1 cellular context compared by ENCODE assay signal in the genomic region with DNA sequence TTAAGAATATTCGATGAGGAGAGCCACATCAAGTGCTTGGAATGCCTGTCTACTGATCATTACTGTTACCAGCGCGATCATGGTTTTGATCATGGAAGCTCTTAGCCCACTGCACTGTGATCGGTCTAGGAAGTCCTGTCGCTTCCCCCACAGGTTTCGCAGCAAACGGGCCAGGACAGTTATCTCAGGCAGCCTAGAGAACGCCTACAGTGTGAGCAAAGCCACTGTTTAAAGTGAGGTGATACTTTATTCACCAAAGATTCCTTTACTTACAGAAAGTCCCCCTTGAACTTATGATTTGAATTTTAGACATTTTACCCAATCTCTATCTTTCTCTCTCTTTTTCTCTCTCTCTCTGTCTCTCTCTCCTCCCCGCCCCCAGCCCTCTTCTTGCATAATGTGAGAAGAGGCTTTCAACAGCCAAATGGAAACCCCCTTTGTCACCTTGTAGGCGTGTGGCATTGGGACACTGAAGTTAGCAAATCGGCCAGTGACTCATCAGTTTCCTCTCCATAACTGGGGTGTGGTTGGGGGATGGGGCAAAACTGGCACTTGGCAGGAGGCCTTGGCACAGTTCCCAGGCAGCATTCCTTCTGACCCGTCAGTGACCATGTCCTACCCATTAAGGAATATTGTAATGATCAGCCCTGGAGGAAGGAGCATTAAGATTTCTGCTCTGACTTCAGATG.
TF ChIP-seq lines count a peak whose summit lies in the region.

No MANE protein-coding gene starts in this region.

TF ChIP-seq in K562, 482 proteins besides CTCF, POLR2A, EP300 and RAD21 (continued from another document):
- TF ChIP-seq, protein P1, sequence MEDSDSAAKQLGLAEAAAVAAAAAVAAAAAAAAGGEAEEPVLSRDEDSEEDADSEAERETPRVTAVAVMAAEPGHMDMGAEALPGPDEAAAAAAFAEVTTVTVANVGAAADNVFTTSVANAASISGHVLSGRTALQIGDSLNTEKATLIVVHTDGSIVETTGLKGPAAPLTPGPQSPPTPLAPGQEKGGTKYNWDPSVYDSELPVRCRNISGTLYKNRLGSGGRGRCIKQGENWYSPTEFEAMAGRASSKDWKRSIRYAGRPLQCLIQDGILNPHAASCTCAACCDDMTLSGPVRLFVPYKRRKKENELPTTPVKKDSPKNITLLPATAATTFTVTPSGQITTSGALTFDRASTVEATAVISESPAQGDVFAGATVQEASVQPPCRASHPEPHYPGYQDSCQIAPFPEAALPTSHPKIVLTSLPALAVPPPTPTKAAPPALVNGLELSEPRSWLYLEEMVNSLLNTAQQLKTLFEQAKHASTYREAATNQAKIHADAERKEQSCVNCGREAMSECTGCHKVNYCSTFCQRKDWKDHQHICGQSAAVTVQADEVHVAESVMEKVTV (CRISPR knock-in tag; IDR thresholded peaks at IDR 0.05), result no peak
- TF ChIP-seq PHB2 (IDR thresholded peaks at IDR 0.05; ENCODE audit: low read depth) (no peak), SMARCA4 (IDR thresholded peaks at IDR 0.05) (peak; percentile 76), NR2F6 (CRISPR knock-in tag; IDR thresholded peaks at IDR 0.05) (no peak), FOXK2 (conservative IDR thresholded peaks at IDR 0.05 in 1 of 2, IDR thresholded peaks at IDR 0.05 in 1 of 2; ENCODE audit: low read depth in 2 of 2) (no peak), JUNB (CRISPR knock-in tag; conservative IDR thresholded peaks at IDR 0.05) (no peak), CREBBP (IDR thresholded peaks at IDR 0.05; ENCODE audit: low read depth, low read length) (no peak), CEBPB (tag; IDR thresholded peaks at IDR 0.05) (peak; percentile 94)
- TF ChIP-seq, protein P2, sequence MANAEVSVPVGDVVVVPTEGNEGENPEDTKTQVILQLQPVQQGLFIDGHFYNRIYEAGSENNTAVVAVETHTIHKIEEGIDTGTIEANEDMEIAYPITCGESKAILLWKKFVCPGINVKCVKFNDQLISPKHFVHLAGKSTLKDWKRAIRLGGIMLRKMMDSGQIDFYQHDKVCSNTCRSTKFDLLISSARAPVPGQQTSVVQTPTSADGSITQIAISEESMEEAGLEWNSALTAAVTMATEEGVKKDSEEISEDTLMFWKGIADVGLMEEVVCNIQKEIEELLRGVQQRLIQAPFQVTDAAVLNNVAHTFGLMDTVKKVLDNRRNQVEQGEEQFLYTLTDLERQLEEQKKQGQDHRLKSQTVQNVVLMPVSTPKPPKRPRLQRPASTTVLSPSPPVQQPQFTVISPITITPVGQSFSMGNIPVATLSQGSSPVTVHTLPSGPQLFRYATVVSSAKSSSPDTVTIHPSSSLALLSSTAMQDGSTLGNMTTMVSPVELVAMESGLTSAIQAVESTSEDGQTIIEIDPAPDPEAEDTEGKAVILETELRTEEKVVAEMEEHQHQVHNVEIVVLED (CRISPR knock-in tag; IDR thresholded peaks at IDR 0.05), result no peak
- TF ChIP-seq, protein P3, sequence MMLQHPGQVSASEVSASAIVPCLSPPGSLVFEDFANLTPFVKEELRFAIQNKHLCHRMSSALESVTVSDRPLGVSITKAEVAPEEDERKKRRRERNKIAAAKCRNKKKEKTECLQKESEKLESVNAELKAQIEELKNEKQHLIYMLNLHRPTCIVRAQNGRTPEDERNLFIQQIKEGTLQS (IDR thresholded peaks at IDR 0.05), result peak; percentile 87
- TF ChIP-seq, protein P3 (CRISPR knock-in tag; conservative IDR thresholded peaks at IDR 0.05), result no peak
- TF ChIP-seq, protein P4, sequence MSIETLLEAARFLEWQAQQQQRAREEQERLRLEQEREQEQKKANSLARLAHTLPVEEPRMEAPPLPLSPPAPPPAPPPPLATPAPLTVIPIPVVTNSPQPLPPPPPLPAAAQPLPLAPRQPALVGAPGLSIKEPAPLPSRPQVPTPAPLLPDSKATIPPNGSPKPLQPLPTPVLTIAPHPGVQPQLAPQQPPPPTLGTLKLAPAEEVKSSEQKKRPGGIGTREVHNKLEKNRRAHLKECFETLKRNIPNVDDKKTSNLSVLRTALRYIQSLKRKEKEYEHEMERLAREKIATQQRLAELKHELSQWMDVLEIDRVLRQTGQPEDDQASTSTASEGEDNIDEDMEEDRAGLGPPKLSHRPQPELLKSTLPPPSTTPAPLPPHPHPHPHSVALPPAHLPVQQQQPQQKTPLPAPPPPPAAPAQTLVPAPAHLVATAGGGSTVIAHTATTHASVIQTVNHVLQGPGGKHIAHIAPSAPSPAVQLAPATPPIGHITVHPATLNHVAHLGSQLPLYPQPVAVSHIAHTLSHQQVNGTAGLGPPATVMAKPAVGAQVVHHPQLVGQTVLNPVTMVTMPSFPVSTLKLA (conservative IDR thresholded peaks at IDR 0.05), result 0 out of 4 replicates have a peak, but pooled peaks of 1 of the 2 experiments have one; percentile 28
TF ChIP-seq in K562: peak in this region for 42.
